ENCODE assay signal across 8 cellular contexts in the genomic region with DNA sequence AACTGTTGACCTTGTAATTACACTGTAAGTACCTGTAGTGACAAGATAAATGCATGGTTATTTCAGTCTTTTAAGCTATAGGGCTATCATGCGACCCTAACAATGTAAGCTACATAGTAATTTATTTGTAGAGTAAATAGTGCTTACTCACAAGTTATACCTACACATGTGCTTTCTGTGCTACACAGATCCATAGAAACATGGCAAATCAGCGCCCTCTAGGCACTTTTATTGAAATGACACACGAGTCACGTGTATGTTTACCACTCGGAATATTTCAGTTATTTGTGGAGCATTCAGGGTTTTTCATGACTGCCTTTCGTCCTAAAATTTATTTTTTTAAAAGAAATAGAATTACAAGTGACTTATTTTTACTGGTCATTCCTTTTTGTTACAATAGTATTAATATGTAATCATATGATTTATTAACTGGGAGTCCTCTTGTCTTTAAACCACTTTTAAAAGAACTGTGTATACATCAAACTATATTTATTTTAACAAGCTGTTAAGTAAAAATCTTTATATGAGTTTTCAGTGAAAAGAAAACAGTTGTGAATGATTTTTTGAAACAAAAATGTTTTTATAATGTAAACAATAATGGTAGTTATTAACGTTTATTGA.
DNase-seq lines count a peak whose midpoint lies in the region; ATAC-seq and TF ChIP-seq lines count a peak whose summit lies in the region.

No MANE protein-coding gene starts in this region.

- peak; percentile 94 for TF ChIP-seq CTCF in RWPE2 (IDR thresholded peaks at IDR 0.05; ENCODE audit: poor library complexity, severe bottlenecking)
- TF ChIP-seq CTCF in fibroblast of pulmonary artery (IDR thresholded peaks at IDR 0.05; ENCODE audit: low read length, missing control alignments): peak; percentile 55
- peak; percentile 57 for TF ChIP-seq CTCF in retinal pigment epithelial cell (conservative IDR thresholded peaks at IDR 0.05; ENCODE audit: low read depth, low read length)

- no peak overlapping the region for H3K27ac ChIP-seq in RWPE2 (ENCODE audit: poor library complexity, severe bottlenecking)
- H3K27ac ChIP-seq in effector memory CD4-positive, alpha-beta T cell (ENCODE audit: insufficient read depth, low read length, poor library complexity, severe bottlenecking): no peak overlapping the region

- H3K9me3 ChIP-seq in RWPE2 (ENCODE audit: severe bottlenecking): no peaks in the 10 kb centered on the region
- H3K9me3 ChIP-seq in effector memory CD4-positive, alpha-beta T cell (ENCODE audit: control insufficient read depth, low read length): no peaks in the 10 kb centered on the region

- ATAC-seq in GM19023 (IDR thresholded peaks at IDR 0.05; ENCODE audit: unreplicated experiment): peak; percentile 63
- peak; percentile 86 for ATAC-seq in RWPE2 (ENCODE audit: low read depth)
- ATAC-seq in HG03520 (IDR thresholded peaks at IDR 0.05; ENCODE audit: unreplicated experiment): no peak

- peaks cover 13% of the 10 kb centered on the region for H3K27me3 ChIP-seq in RWPE2 (ENCODE audit: insufficient read depth, poor library complexity, severe bottlenecking)
- H3K27me3 ChIP-seq in effector memory CD4-positive, alpha-beta T cell (replicated peaks; ENCODE audit: control insufficient read depth, insufficient read depth, low read length, poor library complexity, severe bottlenecking): no peaks in the 10 kb centered on the region

- no peaks in the 10 kb centered on the region for H3K36me3 ChIP-seq in RWPE2 (ENCODE audit: low read depth)
- no peaks in the 10 kb centered on the region for H3K36me3 ChIP-seq in effector memory CD4-positive, alpha-beta T cell (ENCODE audit: control insufficient read depth, insufficient read depth, low read length)

- DNase-seq in CMK (ENCODE audit: low read depth): peak; percentile 9
- peak; percentile 60 for DNase-seq in HT-29 (ENCODE audit: low spot score)
- no peak for DNase-seq in RWPE2 (ENCODE audit: low spot score)
- DNase-seq in fibroblast of pulmonary artery (ENCODE audit: low read depth): peak; percentile 71
- no peak for DNase-seq in retinal pigment epithelial cell (ENCODE audit: low read depth)
- DNase-seq in effector memory CD4-positive, alpha-beta T cell: no peak

- H3K4me1 ChIP-seq in RWPE2 (ENCODE audit: insufficient read depth, poor library complexity, severe bottlenecking): no peaks in the 10 kb centered on the region
- H3K4me1 ChIP-seq in effector memory CD4-positive, alpha-beta T cell (ENCODE audit: control insufficient read depth, insufficient read depth, low read length, poor library complexity, severe bottlenecking): no peaks in the 10 kb centered on the region

- H3K4me3 ChIP-seq in RWPE2 (ENCODE audit: severe bottlenecking) (no peak overlapping the region), fibroblast of pulmonary artery (replicated peaks; ENCODE audit: low read depth, low read length) (no peak overlapping the region), retinal pigment epithelial cell (ENCODE audit: low read length) (no peak overlapping the region)
- no peak overlapping the region for H3K4me3 ChIP-seq in effector memory CD4-positive, alpha-beta T cell (ENCODE audit: insufficient read depth, low read depth, low read length, poor library complexity, severe bottlenecking)

Comparison
In these comparisons a context has a peak if more than half of its experiments do, and no peak if none do; other contexts are left out.
1. DNase-seq: peak in CMK (single experiment), HT-29 (single experiment) and fibroblast of pulmonary artery (single experiment); none in RWPE2 (single experiment), retinal pigment epithelial cell (single experiment) and effector memory CD4-positive, alpha-beta T cell (0 of 3).
2. Peak in every context shown above with its lines, with median percentiles within 50 percentile points of each other: CTCF ChIP-seq.